In the genomic region with DNA sequence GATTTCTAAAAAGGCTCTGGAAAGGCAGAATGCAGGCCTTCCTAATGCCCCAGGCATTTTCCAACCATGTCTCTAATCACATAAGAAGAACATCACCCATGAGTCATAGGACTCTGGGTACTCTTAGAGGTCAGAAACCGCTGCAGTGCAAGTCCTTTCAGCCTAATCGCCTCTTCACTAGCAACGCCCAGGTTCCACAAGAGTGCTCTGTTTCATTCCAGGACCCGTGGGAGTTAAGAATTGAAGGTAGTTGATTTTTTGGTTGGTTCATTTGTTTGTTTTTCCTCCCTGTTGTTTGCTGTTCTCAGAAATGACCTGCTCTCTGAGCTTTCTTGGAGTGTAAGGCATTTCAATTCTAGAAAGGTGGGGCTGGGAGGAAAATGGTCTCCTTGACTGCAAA, we compare ENCODE assay signal across 8 cellular contexts.
DNase-seq lines count a peak whose midpoint lies in the region; ATAC-seq and FAIRE-seq lines count a peak whose summit lies in the region.

No MANE protein-coding gene starts in this region.

- intact Hi-C loops in activated CD4-positive, alpha-beta T cell treated with anti-CD3 and anti-CD28 coated beads, Interleukin-2, amount 10 ng/mL, durations not matched to agents 24 days and 14 days (cut with micrococcal nuclease), result loop anchor here (1.0 to 5.0 kb wide), 7 partner anchors 157 to 978 kb away; no protein-coding TSS in a partner anchor

- CTCF ChIA-PET in activated CD4-positive, alpha-beta T cell treated with anti-CD3 and anti-CD28 coated beads, Interleukin-2, amount 10 ng/mL, durations not matched to agents 7 days and 5 days (lab: Charles Lee), result no interaction called here

- FAIRE-seq in RCC 7860 (lab: Jason Lieb, UNC), result peak; percentile 95

- H3K4me3 Mint-ChIP-seq in activated CD4-positive, alpha-beta T cell treated with anti-CD3 and anti-CD28 coated beads, Interleukin-2, amount 10 ng/mL, durations not matched to agents 24 days and 14 days, result peak overlapping the region; percentile 53
- no peak overlapping the region for H3K4me3 Mint-ChIP-seq in activated CD4-positive, alpha-beta T cell treated with anti-CD3 and anti-CD28 coated beads, Interleukin-2, amount 10 ng/mL, durations not matched to agents 7 days and 5 days

- peak; percentile 67 for DNase-seq in activated CD4-positive, alpha-beta T cell treated with anti-CD3 and anti-CD28 coated beads, Interleukin-2, amount 10 ng/mL, durations not matched to agents 24 days and 14 days
- no peak for DNase-seq in activated CD4-positive, alpha-beta T cell treated with anti-CD3 and anti-CD28 coated beads, Interleukin-2, amount 10 ng/mL, durations not matched to agents 7 days and 5 days
- DNase-seq in RCC 7860 (ENCODE audit: low spot score) (peak; percentile 87), iPS-NIHi7 (ENCODE audit: extremely low spot score) (peak; percentile 38), NCI-H2029 (lab: John Stamatoyannopoulos, UW) (no peak), 8988T (no peak)

- H3K27me3 Mint-ChIP-seq in activated CD4-positive, alpha-beta T cell treated with anti-CD3 and anti-CD28 coated beads, Interleukin-2, amount 10 ng/mL, durations not matched to agents 24 days and 14 days, result no peaks in the 10 kb centered on the region
- H3K27me3 Mint-ChIP-seq in activated CD4-positive, alpha-beta T cell treated with anti-CD3 and anti-CD28 coated beads, Interleukin-2, amount 10 ng/mL, durations not matched to agents 7 days and 5 days, result no peaks in the 10 kb centered on the region

- peak; percentile 39 for ATAC-seq in HG02885 (IDR thresholded peaks at IDR 0.05; ENCODE audit: poor library complexity, unreplicated experiment)
- ATAC-seq in HG03520 (IDR thresholded peaks at IDR 0.05; ENCODE audit: unreplicated experiment), result no peak

- H3K27ac Mint-ChIP-seq in activated CD4-positive, alpha-beta T cell treated with anti-CD3 and anti-CD28 coated beads, Interleukin-2, amount 10 ng/mL, durations not matched to agents 24 days and 14 days, result peak overlapping the region; percentile 66
- no peak overlapping the region for H3K27ac Mint-ChIP-seq in activated CD4-positive, alpha-beta T cell treated with anti-CD3 and anti-CD28 coated beads, Interleukin-2, amount 10 ng/mL, durations not matched to agents 7 days and 5 days

- POLR2A ChIA-PET in activated CD4-positive, alpha-beta T cell treated with anti-CD3 and anti-CD28 coated beads, Interleukin-2, amount 10 ng/mL, durations not matched to agents 7 days and 5 days (lab: Charles Lee), result no interaction called here

- peaks cover 49% of the 10 kb centered on the region for H3K4me1 Mint-ChIP-seq in activated CD4-positive, alpha-beta T cell treated with anti-CD3 and anti-CD28 coated beads, Interleukin-2, amount 10 ng/mL, durations not matched to agents 24 days and 14 days
- H3K4me1 Mint-ChIP-seq in activated CD4-positive, alpha-beta T cell treated with anti-CD3 and anti-CD28 coated beads, Interleukin-2, amount 10 ng/mL, durations not matched to agents 7 days and 5 days, result peaks cover 37% of the 10 kb centered on the region

- H3K36me3 Mint-ChIP-seq in activated CD4-positive, alpha-beta T cell treated with anti-CD3 and anti-CD28 coated beads, Interleukin-2, amount 10 ng/mL, durations not matched to agents 24 days and 14 days (ENCODE audit: low read depth), result no peaks in the 10 kb centered on the region
- H3K36me3 Mint-ChIP-seq in activated CD4-positive, alpha-beta T cell treated with anti-CD3 and anti-CD28 coated beads, Interleukin-2, amount 10 ng/mL, durations not matched to agents 7 days and 5 days (ENCODE audit: low read depth), result peaks cover 3% of the 10 kb centered on the region

- H3K9me3 Mint-ChIP-seq in activated CD4-positive, alpha-beta T cell treated with anti-CD3 and anti-CD28 coated beads, Interleukin-2, amount 10 ng/mL, durations not matched to agents 24 days and 14 days, result peaks cover 4% of the 10 kb centered on the region
- peaks cover 2% of the 10 kb centered on the region for H3K9me3 Mint-ChIP-seq in activated CD4-positive, alpha-beta T cell treated with anti-CD3 and anti-CD28 coated beads, Interleukin-2, amount 10 ng/mL, durations not matched to agents 7 days and 5 days

Comparison
In these comparisons a context has a peak if more than half of its experiments do, and no peak if none do; other contexts are left out.
1. DNase-seq: peak in activated CD4-positive, alpha-beta T cell treated with anti-CD3 and anti-CD28 coated beads, Interleukin-2, amount 10 ng/mL, durations not matched to agents 24 days and 14 days (single experiment), RCC 7860 (single experiment) and iPS-NIHi7 (single experiment); none in activated CD4-positive, alpha-beta T cell treated with anti-CD3 and anti-CD28 coated beads, Interleukin-2, amount 10 ng/mL, durations not matched to agents 7 days and 5 days (single experiment), NCI-H2029 (single experiment) and 8988T (single experiment).